8 cellular contexts compared by ENCODE assay signal in genomic region chr14:67359775-67360468, GRCh38. TPM values are rescaled to one million over a fixed set of nuclear protein-coding genes. Genes with fewer than 3 reads are reported as not detected.
DNase-seq lines count a peak whose midpoint lies in the region; ATAC-seq and TF ChIP-seq lines count a peak whose summit lies in the region.

Gene ATP6V1D, minus strand, starts transcription at chr14:67359804. Its CDS starts 106 bp downstream, at chr14:67359698.
Gene EIF2S1, plus strand, starts transcription at chr14:67360328. Its CDS starts 4,440 bp downstream, at chr14:67364768.

- H3K4me1 ChIP-seq in left lung, result peaks cover 41 to 77% of the 10 kb centered on the region in 2 donors

- no peaks in the 10 kb centered on the region for H3K27me3 ChIP-seq in left lung

- peak within 1 kb of the TSS; percentile 95 for H3K4me3 Mint-ChIP-seq in dendritic cell treated with granulocyte-macrophage colony-stimulating factor and Interleukin-4, amounts not matched to agents 40 ng/mL and 50 ng/mL, for 4 days

- peaks cover 63% of the 10 kb centered on the region for H3K4me1 Mint-ChIP-seq in dendritic cell treated with granulocyte-macrophage colony-stimulating factor and Interleukin-4, amounts not matched to agents 40 ng/mL and 50 ng/mL, for 4 days (ENCODE audit: low read depth)

- H3K27ac ChIP-seq in C4-2B (peak within 1 kb of the TSS; percentile 90), left lung (peak within 1 kb of the TSS; percentile 94 to 96)

- peak within 1 kb of the TSS; percentile 92 for H3K27ac Mint-ChIP-seq in dendritic cell treated with granulocyte-macrophage colony-stimulating factor and Interleukin-4, amounts not matched to agents 40 ng/mL and 50 ng/mL, for 4 days

- H3K9me3 ChIP-seq in left lung, result no peaks in the 10 kb centered on the region

- no peaks in the 10 kb centered on the region for H3K27me3 Mint-ChIP-seq in dendritic cell treated with granulocyte-macrophage colony-stimulating factor and Interleukin-4, amounts not matched to agents 40 ng/mL and 50 ng/mL, for 4 days

- ATAC-seq in GM19328 (IDR thresholded peaks at IDR 0.05; ENCODE audit: unreplicated experiment) (peak; percentile 91), HG03521 (IDR thresholded peaks at IDR 0.05; ENCODE audit: unreplicated experiment) (peak; percentile 84), left lung (peak; percentile 96)

- peaks cover 0 to 15% of the 10 kb centered on the region in 2 donors for H3K36me3 ChIP-seq in left lung

- DNase-seq in NCI-H748 (lab: John Stamatoyannopoulos, UW; ENCODE audit: unreplicated experiment) (peak; percentile 99), left lung (peak; percentile 100)
- DNase-seq in activated CD4-positive, alpha-beta T cell treated with anti-CD3 and anti-CD28 coated beads, Interleukin-2, amount 50 U/mL, for 24 hours (ENCODE audit: low read depth in 1 of 2, low spot score in 1 of 2), result peak; percentile 97 to 99
- peak; percentile 99 for DNase-seq in stimulated activated CD4-positive, alpha-beta T cell treated with anti-CD3 and anti-CD28 coated beads, Interleukin-4, amount 100 ng/mL, for 1 hour

- peak within 1 kb of the TSS; percentile 92 to 95 for H3K4me3 ChIP-seq in left lung

- intact Hi-C loops in dendritic cell treated with granulocyte-macrophage colony-stimulating factor and Interleukin-4, amounts not matched to agents 40 ng/mL and 50 ng/mL, for 4 days (cut with micrococcal nuclease), result loop anchor here (2.0 kb wide), 1 partner anchor 119 kb away; the partner anchor contains the start of gene PALS1
- intact Hi-C loops in left lung (cut with DNase I), result no loop called here

- no peaks in the 10 kb centered on the region for H3K9me3 Mint-ChIP-seq in dendritic cell treated with granulocyte-macrophage colony-stimulating factor and Interleukin-4, amounts not matched to agents 40 ng/mL and 50 ng/mL, for 4 days

- peaks cover 37% of the 10 kb centered on the region for H3K36me3 Mint-ChIP-seq in dendritic cell treated with granulocyte-macrophage colony-stimulating factor and Interleukin-4, amounts not matched to agents 40 ng/mL and 50 ng/mL, for 4 days (ENCODE audit: low read depth)

- peak; percentile 99 for TF ChIP-seq CTCF in C4-2B (conservative IDR thresholded peaks at IDR 0.05)
- TF ChIP-seq CTCF in left lung (IDR thresholded peaks at IDR 0.05), result peak; percentile 82 to 94

RNA-seq across cellular contexts. Expression of gene ATP6V1D, which starts in this region (rescaled TPM):
- total RNA-seq in left lung, result 100 to 1,000 TPM in 1 of 2 donors, 10 to 100 TPM in 1; 84.1 to 107 TPM

RNA-seq across cellular contexts. Expression of gene EIF2S1, which starts in this region (rescaled TPM):
- total RNA-seq in left lung, result 10 to 100 TPM; 64.0 to 99.4 TPM

Comparison
In these comparisons a context has a peak if more than half of its experiments do, and no peak if none do; other contexts are left out.
1. Peak in every context shown above with its lines: DNase-seq, ATAC-seq, H3K4me3 ChIP-seq and H3K27ac ChIP-seq.